ENCODE assay signal across 8 cellular contexts in the genomic region with DNA sequence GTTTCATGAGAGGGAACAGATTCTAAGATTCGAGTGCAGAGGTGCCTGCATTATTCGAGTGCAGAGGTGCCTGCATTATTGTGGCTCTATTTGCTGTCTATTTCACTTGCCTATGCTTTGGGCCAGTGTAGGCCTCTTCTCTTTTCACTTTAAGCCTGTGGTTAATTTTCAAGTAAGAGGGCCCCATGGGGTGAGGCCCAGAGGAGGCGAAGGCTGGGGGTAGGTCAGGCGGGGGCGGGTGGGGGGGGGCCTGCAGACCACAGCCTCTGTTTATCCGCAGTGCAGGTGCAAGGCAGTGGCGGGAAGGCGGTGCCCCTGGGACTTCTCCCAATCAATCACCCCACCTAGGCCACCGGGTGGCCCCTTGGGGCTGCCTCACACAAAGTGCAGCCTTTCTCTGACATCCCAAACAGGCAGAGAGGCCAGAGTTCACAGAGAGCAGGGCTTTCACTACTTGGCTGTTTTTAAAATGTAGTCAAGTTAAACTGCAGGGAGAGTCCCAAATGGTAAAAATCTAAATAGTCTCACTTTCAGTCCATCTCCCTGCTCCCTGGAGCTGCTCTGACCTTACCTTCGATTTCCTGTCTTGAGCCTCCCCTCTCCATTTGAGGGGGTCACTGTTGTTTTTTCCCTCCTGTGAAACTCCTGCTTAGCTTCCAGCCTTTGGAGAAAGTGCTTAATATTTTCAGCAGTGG.
A peak's percentile ranks its signal among the peaks of the same experiment; 100 is the strongest.
DNase-seq lines count a peak whose midpoint lies in the region; ATAC-seq lines count a peak whose summit lies in the region.

No MANE protein-coding gene starts in this region.

- ATAC-seq in activated CD4-positive, CD25-positive, alpha-beta regulatory T cell treated with anti-CD3 and anti-CD28 coated beads, Interleukin-2, amount 50 U/mL, for 24 hours, result peak; percentile 69 to 70
- ATAC-seq in HG02840 (IDR thresholded peaks at IDR 0.05; ENCODE audit: low FRiP score, unreplicated experiment), result peak; percentile 91

- no peak for DNase-seq in activated CD4-positive, CD25-positive, alpha-beta regulatory T cell treated with anti-CD3 and anti-CD28 coated beads, Interleukin-2, amount 50 U/mL, for 72 hours
- peak; percentile 32 for DNase-seq in NCI-H526 treated with DMSO at 0.1 percent for 48 hours (lab: John Stamatoyannopoulos, UW)
- DNase-seq in glomerular visceral epithelial cell (ENCODE audit: extremely low spot score), result peak; percentile 37
- no peak for DNase-seq in activated gamma-delta T cell (lab: John Stamatoyannopoulos, UW)
- DNase-seq in NCI-H524 treated with DMSO at 0.1 percent for 48 hours (lab: John Stamatoyannopoulos, UW), result no peak
- DNase-seq in effector CD4-positive, alpha-beta T cell, result no peak

Comparison
In these comparisons a context has a peak if more than half of its experiments do, and no peak if none do; other contexts are left out.
1. DNase-seq: peak in NCI-H526 treated with DMSO at 0.1 percent for 48 hours (single experiment) and glomerular visceral epithelial cell (single experiment); none in activated CD4-positive, CD25-positive, alpha-beta regulatory T cell treated with anti-CD3 and anti-CD28 coated beads, Interleukin-2, amount 50 U/mL, for 72 hours (single experiment), activated gamma-delta T cell (single experiment), NCI-H524 treated with DMSO at 0.1 percent for 48 hours (single experiment) and effector CD4-positive, alpha-beta T cell (single experiment).